In the genomic region with DNA sequence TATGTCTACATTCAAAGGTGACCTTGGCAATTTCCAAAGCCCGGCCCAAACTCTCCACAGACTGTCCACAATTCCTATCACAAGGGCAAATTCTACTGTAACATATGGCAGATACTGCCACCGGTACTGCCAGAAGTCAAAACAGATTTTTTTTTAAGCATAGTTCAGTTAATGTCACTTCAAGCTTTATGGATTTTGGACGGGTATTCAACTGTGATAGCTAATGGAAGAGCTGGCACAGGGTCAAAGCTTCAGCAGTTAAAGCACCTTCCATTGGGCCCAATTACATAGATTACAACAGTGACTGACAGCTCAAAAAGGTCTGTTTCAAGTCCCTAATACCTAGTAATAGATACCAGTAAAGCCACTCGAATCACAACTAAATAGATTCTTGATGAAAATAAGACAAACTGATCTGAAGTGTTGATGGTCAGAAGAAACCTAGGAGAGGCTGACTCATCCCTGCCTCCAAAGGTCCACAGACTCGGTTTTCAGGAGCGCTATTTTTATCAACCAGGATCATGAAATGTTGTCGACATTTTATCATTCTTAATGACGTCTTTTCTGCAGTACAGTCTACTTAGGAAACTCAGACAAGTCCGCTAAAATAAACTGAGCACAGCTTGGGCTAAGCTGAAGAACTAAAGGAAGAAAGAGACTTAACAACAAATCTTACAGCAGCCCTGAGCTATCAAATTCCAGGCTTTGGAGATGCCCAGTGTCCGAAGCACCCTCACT, we compare ENCODE assay signal across 9 cellular contexts. TPM values are rescaled to one million over a fixed set of nuclear protein-coding genes. Genes with fewer than 3 reads are reported as not detected.
DNase-seq lines count a peak whose midpoint lies in the region; ATAC-seq and TF ChIP-seq lines count a peak whose summit lies in the region.
"Had no signal": no experiment of that assay in that cellular context is flagged by ENCODE, and none has a peak within 500 bp of the region (broad histone marks: within the 10 kb centered on the region; RNA-seq: fewer than 3 reads in every experiment).

No MANE protein-coding gene starts in this region.

- no peaks in the 10 kb centered on the region for H3K9me3 ChIP-seq in CD8-positive, alpha-beta memory T cell (ENCODE audit: low read length)
- H3K9me3 ChIP-seq in neuron (ENCODE audit: low read length) = peaks cover 2% of the 10 kb centered on the region

- no peak overlapping the region for H3K4me3 Mint-ChIP-seq in CD8-positive, alpha-beta memory T cell
- H3K4me3 Mint-ChIP-seq in activated CD4-positive, alpha-beta T cell treated with anti-CD3 and anti-CD28 coated beads, Interleukin-2, amount 10 ng/mL, durations not matched to agents 24 days and 14 days = no peak overlapping the region
- H3K4me3 Mint-ChIP-seq: stimulated activated naive CD8-positive, alpha-beta T cell treated with anti-CD3 and anti-CD28 coated beads, Interleukin-15, Interleukin-2, amounts not matched to agents 100 ng/mL and 50 ng/mL, for 24 hours had no signal

- H3K27ac Mint-ChIP-seq in CD8-positive, alpha-beta memory T cell = peak overlapping the region in 5 of 8 donors; percentile 7 to 65 (median 36)
- H3K27ac Mint-ChIP-seq in activated CD4-positive, alpha-beta T cell treated with anti-CD3 and anti-CD28 coated beads, Interleukin-2, amount 10 ng/mL, durations not matched to agents 24 days and 14 days = no peak overlapping the region
- H3K27ac Mint-ChIP-seq: stimulated activated naive CD8-positive, alpha-beta T cell treated with anti-CD3 and anti-CD28 coated beads, Interleukin-15, Interleukin-2, amounts not matched to agents 100 ng/mL and 50 ng/mL, for 24 hours had no signal

- ATAC-seq in GM18858 (IDR thresholded peaks at IDR 0.05; ENCODE audit: unreplicated experiment) = no peak
- no peak for ATAC-seq in HG03520 (IDR thresholded peaks at IDR 0.05; ENCODE audit: unreplicated experiment)

- CTCF ChIA-PET in CD8-positive, alpha-beta memory T cell (lab: Charles Lee) = interaction anchor here (0.6 to 2.9 kb wide), 20 partner anchors 10 to 571 kb away, joined by 3 to 19 read pairs (median 4); a partner anchor contains a TSS

- H3K4me1 Mint-ChIP-seq in CD8-positive, alpha-beta memory T cell = peaks cover 19 to 25% (median 22%) of the 10 kb centered on the region in 3 donors
- H3K4me1 Mint-ChIP-seq in activated CD4-positive, alpha-beta T cell treated with anti-CD3 and anti-CD28 coated beads, Interleukin-2, amount 10 ng/mL, durations not matched to agents 24 days and 14 days = peaks cover 31% of the 10 kb centered on the region

- peaks cover 11% of the 10 kb centered on the region for H3K4me1 ChIP-seq in CD8-positive, alpha-beta memory T cell (ENCODE audit: insufficient read depth, low read length)
- peaks cover 13% of the 10 kb centered on the region for H3K4me1 ChIP-seq in neuron (ENCODE audit: insufficient read depth, low read length)

- H3K27ac ChIP-seq in CD8-positive, alpha-beta memory T cell (ENCODE audit: low read depth, low read length) = no peak overlapping the region

- no peak overlapping the region for H3K4me3 ChIP-seq in CD8-positive, alpha-beta memory T cell (ENCODE audit: low read length)
- no peak overlapping the region for H3K4me3 ChIP-seq in cardiac fibroblast (replicated peaks in 1 of 2; ENCODE audit: low read depth in 2 of 2, low read length in 2 of 2)
- no peak overlapping the region for H3K4me3 ChIP-seq in neuron (ENCODE audit: low read length)

- DNase-seq in CD8-positive, alpha-beta memory T cell = no peak
- DNase-seq in NCI-H2107 treated with DMSO at 0.1 percent for 48 hours (lab: John Stamatoyannopoulos, UW; ENCODE audit: unreplicated experiment) (peak; percentile 83), cardiac fibroblast (ENCODE audit: low read depth in 2 of 2) (peak; percentile 63 to 77)
- no peak for DNase-seq in activated CD4-positive, alpha-beta T cell treated with anti-CD3 and anti-CD28 coated beads, Interleukin-2, amount 10 ng/mL, durations not matched to agents 24 days and 14 days
- DNase-seq in activated CD4-positive, alpha-beta T cell treated with anti-CD3 and anti-CD28 coated beads for 48 hours = no peak

- H2AFZ ChIP-seq in neuron (ENCODE audit: low read depth, low read length) = peak overlapping the region; percentile 55

- H3K27me3 ChIP-seq in CD8-positive, alpha-beta memory T cell (ENCODE audit: insufficient read depth, low read length, poor library complexity, severe bottlenecking) = no peaks in the 10 kb centered on the region
- no peaks in the 10 kb centered on the region for H3K27me3 ChIP-seq in neuron (ENCODE audit: insufficient read depth, low read length)

- peaks cover 0 to 3% of the 10 kb centered on the region in 2 donors for H3K27me3 Mint-ChIP-seq in CD8-positive, alpha-beta memory T cell
- H3K27me3 Mint-ChIP-seq in activated CD4-positive, alpha-beta T cell treated with anti-CD3 and anti-CD28 coated beads, Interleukin-2, amount 10 ng/mL, durations not matched to agents 24 days and 14 days = no peaks in the 10 kb centered on the region
- H3K27me3 Mint-ChIP-seq: stimulated activated naive CD8-positive, alpha-beta T cell treated with anti-CD3 and anti-CD28 coated beads, Interleukin-15, Interleukin-2, amounts not matched to agents 100 ng/mL and 50 ng/mL, for 24 hours had no signal

- H3K36me3 Mint-ChIP-seq in CD8-positive, alpha-beta memory T cell = peaks cover 10 to 94% (median 21%) of the 10 kb centered on the region in 3 donors
- peaks cover 84% of the 10 kb centered on the region for H3K36me3 Mint-ChIP-seq in activated CD4-positive, alpha-beta T cell treated with anti-CD3 and anti-CD28 coated beads, Interleukin-2, amount 10 ng/mL, durations not matched to agents 24 days and 14 days (ENCODE audit: low read depth)

- POLR2A ChIA-PET in CD8-positive, alpha-beta memory T cell (lab: Charles Lee) = no interaction called here

- peaks cover 22% of the 10 kb centered on the region for H3K36me3 ChIP-seq in CD8-positive, alpha-beta memory T cell (ENCODE audit: insufficient read depth, low read length)
- no peaks in the 10 kb centered on the region for H3K36me3 ChIP-seq in neuron (ENCODE audit: insufficient read depth, low read length)

- intact Hi-C loops in activated CD4-positive, alpha-beta T cell treated with anti-CD3 and anti-CD28 coated beads, Interleukin-2, amount 10 ng/mL, durations not matched to agents 24 days and 14 days (cut with micrococcal nuclease) = loop anchor here (1.0 to 5.0 kb wide), 5 partner anchors 38 to 1473 kb away; a partner anchor contains a TSS

- H3K9me3 Mint-ChIP-seq in CD8-positive, alpha-beta memory T cell = no peaks in the 10 kb centered on the region
- peaks cover 6% of the 10 kb centered on the region for H3K9me3 Mint-ChIP-seq in activated CD4-positive, alpha-beta T cell treated with anti-CD3 and anti-CD28 coated beads, Interleukin-2, amount 10 ng/mL, durations not matched to agents 24 days and 14 days
- H3K9me3 Mint-ChIP-seq: stimulated activated naive CD8-positive, alpha-beta T cell treated with anti-CD3 and anti-CD28 coated beads, Interleukin-15, Interleukin-2, amounts not matched to agents 100 ng/mL and 50 ng/mL, for 24 hours had no signal

- no peak for TF ChIP-seq CTCF in cardiac fibroblast (IDR thresholded peaks at IDR 0.05; ENCODE audit: low read depth, low read length)

RNA-seq across cellular contexts. Expression of a gene that starts 38.7 kb away (rescaled TPM):
- total RNA-seq in CD8-positive, alpha-beta memory T cell = 100 to 1,000 TPM; 212 to 219 TPM
- 471 TPM for polyA plus RNA-seq in CD8-positive, alpha-beta memory T cell
- 214 and 225 TPM in 2 replicates for total RNA-seq in activated CD4-positive, alpha-beta T cell treated with anti-CD3 and anti-CD28 coated beads, Interleukin-2, amount 10 ng/mL, durations not matched to agents 24 days and 14 days

Comparison
In these comparisons a context has a peak if more than half of its experiments do, and no peak if none do; other contexts are left out.
1. DNase-seq: peak in NCI-H2107 treated with DMSO at 0.1 percent for 48 hours (single experiment) and cardiac fibroblast (2 of 2); none in CD8-positive, alpha-beta memory T cell (0 of 5), activated CD4-positive, alpha-beta T cell treated with anti-CD3 and anti-CD28 coated beads, Interleukin-2, amount 10 ng/mL, durations not matched to agents 24 days and 14 days (single experiment) and activated CD4-positive, alpha-beta T cell treated with anti-CD3 and anti-CD28 coated beads for 48 hours (single experiment).